In genomic region chr10:107966817-107967216, GRCh38 we compare ENCODE assay signal across 29 cellular contexts.
"Had no signal": no experiment of that assay in that cellular context is flagged by ENCODE, and none has a peak within 500 bp of the region (broad histone marks: within the 10 kb centered on the region; RNA-seq: fewer than 3 reads in every experiment).

No MANE protein-coding gene starts in this region.

- FAIRE-seq: colon, keratinocyte had no signal

- H3K4me3 ChIP-seq: dorsolateral prefrontal cortex, esophagus squamous epithelium, left lung, lung, smooth muscle cell, thoracic aorta, upper lobe of left lung had no signal

- DNase-seq: activated CD4-positive, alpha-beta T cell treated with anti-CD3 and anti-CD28 coated beads, Interleukin-2, amount 10 ng/mL, durations not matched to agents 24 days and 14 days; activated CD8-positive, alpha-beta memory T cell treated with anti-CD3 and anti-CD28 coated beads, Interleukin-2, amount 10 ng/mL, durations not matched to agents 7 days and 5 days; activated CD8-positive, alpha-beta T cell treated with anti-CD3 and anti-CD28 coated beads for 36 hours; activated effector memory CD4-positive, alpha-beta T cell treated with anti-CD3 and anti-CD28 coated beads, Interleukin-2, amount 50 U/mL, for 16 hours; activated naive CD4-positive, alpha-beta T cell treated with anti-CD3 and anti-CD28 coated beads, Interleukin-2, amount 10 ng/mL, durations not matched to agents 7 days and 5 days; activated T-cell treated with anti-CD3 and anti-CD28 coated beads for 4 hours; anterior cingulate cortex; brain microvascular endothelial cell; central memory CD4-positive, alpha-beta T cell; dorsolateral prefrontal cortex; effector memory CD8-positive, alpha-beta T cell; esophagus squamous epithelium; left lung; naive thymus-derived CD4-positive, alpha-beta T cell; occipital lobe; stimulated activated CD4-positive, alpha-beta T cell treated with anti-CD3 and anti-CD28 coated beads, Interleukin-2, amount 100 ng/mL, for 48 hours; stimulated activated CD8-positive, alpha-beta memory T cell treated with anti-CD3 and anti-CD28 coated beads, Interleukin-4, amount 100 ng/mL, for 48 hours; stimulated activated naive CD4-positive, alpha-beta T cell; T-cell; upper lobe of left lung had no signal

- H3K4me1 ChIP-seq: esophagus squamous epithelium, left lung, upper lobe of left lung had no signal

- H3K27ac ChIP-seq: brain microvascular endothelial cell, dorsolateral prefrontal cortex, esophagus squamous epithelium, foreskin keratinocyte, left lung, thoracic aorta, upper lobe of left lung, VCaP had no signal

- H3K4me2 ChIP-seq: smooth muscle cell had no signal

- H3K9me3 ChIP-seq: esophagus squamous epithelium, left lung, thoracic aorta, upper lobe of left lung had no signal

- H3K27me3 ChIP-seq: brain microvascular endothelial cell, esophagus squamous epithelium, foreskin keratinocyte, left lung, upper lobe of left lung had no signal

- ATAC-seq: activated CD4-positive, CD25-positive, alpha-beta regulatory T cell treated with anti-CD3 and anti-CD28 coated beads, Interleukin-2, amount 50 U/mL, for 24 hours; activated CD8-positive, alpha-beta memory T cell treated with anti-CD3 and anti-CD28 coated beads, Interleukin-2, amount 10 ng/mL, durations not matched to agents 7 days and 5 days; activated CD8-positive, alpha-beta T cell treated with anti-CD3 and anti-CD28 coated beads for 36 hours; effector memory CD8-positive, alpha-beta T cell; foreskin keratinocyte; left lung; naive thymus-derived CD4-positive, alpha-beta T cell; sciatic nerve; T-cell had no signal

- H3K36me3 ChIP-seq: brain microvascular endothelial cell, esophagus squamous epithelium, left lung, thoracic aorta, upper lobe of left lung had no signal
